ENCODE assay signal across 25 cellular contexts in the genomic region with DNA sequence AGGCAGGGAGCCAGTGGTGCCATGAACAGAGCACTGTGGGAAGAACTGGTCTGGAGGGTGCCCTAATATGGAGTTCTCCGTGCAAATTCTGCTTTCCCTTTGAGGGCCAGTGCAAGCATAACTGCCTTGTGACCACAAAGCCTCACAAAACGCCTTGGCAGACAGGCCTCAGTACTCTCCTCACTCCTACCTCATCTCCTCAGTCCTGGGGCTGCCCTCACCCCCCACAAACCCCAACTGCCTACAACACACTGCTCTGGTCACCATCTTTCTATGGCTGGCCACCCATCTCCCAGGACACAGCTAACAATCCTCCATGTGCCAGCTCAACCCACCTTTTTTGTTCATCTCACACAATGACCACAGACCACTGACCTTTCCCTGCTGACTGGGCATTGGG. TPM values are rescaled to one million over a fixed set of nuclear protein-coding genes. Genes with fewer than 3 reads are reported as not detected.
A peak's percentile ranks its signal among the peaks of the same experiment; 100 is the strongest.
DNase-seq lines count a peak whose midpoint lies in the region; ATAC-seq and TF ChIP-seq lines count a peak whose summit lies in the region.
"Had no signal": no experiment of that assay in that cellular context is flagged by ENCODE, and none has a peak within 500 bp of the region (broad histone marks: within the 10 kb centered on the region; RNA-seq: fewer than 3 reads in every experiment).

No MANE protein-coding gene starts in this region.

- peaks cover 38 to 60% of the 10 kb centered on the region in 2 donors for H3K36me3 Mint-ChIP-seq in CD14-positive monocyte
- H3K36me3 Mint-ChIP-seq in CD4-positive, alpha-beta T cell (ENCODE audit: low read depth), result peaks cover 58% of the 10 kb centered on the region
- H3K36me3 Mint-ChIP-seq in activated CD8-positive, alpha-beta T cell treated with anti-CD3 and anti-CD28 coated beads, Interleukin-2, amount 10 ng/mL, durations not matched to agents 7 days and 5 days (ENCODE audit: low read depth), result peaks cover 55% of the 10 kb centered on the region
- peaks cover 40% of the 10 kb centered on the region for H3K36me3 Mint-ChIP-seq in endothelial cell (ENCODE audit: low read depth, unreplicated experiment)

- no peaks in the 10 kb centered on the region for H3K27me3 ChIP-seq in CD4-positive, alpha-beta T cell (ENCODE audit: control insufficient read depth, insufficient read depth, low read length)
- H3K27me3 ChIP-seq: hepatocyte, vagina had no signal

- H3K27ac ChIP-seq in CD4-positive, alpha-beta T cell (ENCODE audit: low read depth, low read length), result no peak overlapping the region
- H3K27ac ChIP-seq: hepatocyte, left ventricle myocardium inferior, thoracic aorta, vagina had no signal

- CTCF ChIA-PET in CD4-positive, alpha-beta T cell (lab: Charles Lee), result interaction anchor here (1.3 kb wide), 1 partner anchor 11 kb away, joined by 3 read pairs; no protein-coding TSS in a partner anchor
- CTCF ChIA-PET in activated CD8-positive, alpha-beta T cell treated with anti-CD3 and anti-CD28 coated beads, Interleukin-2, amount 10 ng/mL, durations not matched to agents 7 days and 5 days (lab: Charles Lee), result interaction anchor here (0.7 kb wide), 1 partner anchor 8 kb away, joined by 3 read pairs; no protein-coding TSS in a partner anchor

- peak overlapping the region in 4 of 7 donors; percentile 14 to 27 (median 23) for H3K27ac Mint-ChIP-seq in CD14-positive monocyte
- no peak overlapping the region for H3K27ac Mint-ChIP-seq in CD4-positive, alpha-beta T cell
- H3K27ac Mint-ChIP-seq in activated CD8-positive, alpha-beta T cell treated with anti-CD3 and anti-CD28 coated beads, Interleukin-2, amount 10 ng/mL, durations not matched to agents 7 days and 5 days, result peak overlapping the region; percentile 35
- H3K27ac Mint-ChIP-seq in endothelial cell (ENCODE audit: unreplicated experiment), result peak overlapping the region; percentile 78
- H3K27ac Mint-ChIP-seq: GM23338 had no signal

- H3K4me3 Mint-ChIP-seq in CD14-positive monocyte, result no peak overlapping the region
- no peak overlapping the region for H3K4me3 Mint-ChIP-seq in CD4-positive, alpha-beta T cell
- no peak overlapping the region for H3K4me3 Mint-ChIP-seq in activated CD8-positive, alpha-beta T cell treated with anti-CD3 and anti-CD28 coated beads, Interleukin-2, amount 10 ng/mL, durations not matched to agents 7 days and 5 days
- peak overlapping the region; percentile 72 for H3K4me3 Mint-ChIP-seq in endothelial cell (ENCODE audit: unreplicated experiment)
- H3K4me3 Mint-ChIP-seq: GM23338, nephron progenitor cell had no signal

- TF ChIP-seq CTCF in CD14-positive monocyte (IDR thresholded peaks at IDR 0.05), result no peak
- TF ChIP-seq CTCF in CD4-positive, alpha-beta T cell (IDR thresholded peaks at IDR 0.05), result no peak
- no peak for TF ChIP-seq CTCF in endothelial cell (IDR thresholded peaks at IDR 0.05; ENCODE audit: unreplicated experiment)

- H3K27me3 Mint-ChIP-seq in CD14-positive monocyte (ENCODE audit: low read depth in 3 of 3), result no peaks in the 10 kb centered on the region
- H3K27me3 Mint-ChIP-seq in CD4-positive, alpha-beta T cell, result no peaks in the 10 kb centered on the region
- no peaks in the 10 kb centered on the region for H3K27me3 Mint-ChIP-seq in activated CD8-positive, alpha-beta T cell treated with anti-CD3 and anti-CD28 coated beads, Interleukin-2, amount 10 ng/mL, durations not matched to agents 7 days and 5 days (ENCODE audit: low read depth)
- peaks cover 11% of the 10 kb centered on the region for H3K27me3 Mint-ChIP-seq in endothelial cell (ENCODE audit: unreplicated experiment)

- DNase-seq in CD14-positive monocyte (ENCODE audit: low spot score), result no peak
- no peak for DNase-seq in CD4-positive, alpha-beta T cell
- DNase-seq in activated CD8-positive, alpha-beta T cell treated with anti-CD3 and anti-CD28 coated beads, Interleukin-2, amount 10 ng/mL, durations not matched to agents 7 days and 5 days, result no peak
- DNase-seq in endothelial cell (ENCODE audit: low spot score), result no peak
- DNase-seq in AG08396 (ENCODE audit: low spot score), result no peak
- no peak for DNase-seq in activated effector memory CD4-positive, alpha-beta T cell treated with Interleukin-2 at 50 U/mL for 16 hours
- DNase-seq in head of caudate nucleus, result no peak
- DNase-seq: activated CD4-positive, CD25-positive, alpha-beta regulatory T cell treated with anti-CD3 and anti-CD28 coated beads, Interleukin-2, amount 50 U/mL, for 72 hours; activated gamma-delta T cell treated with Interleukin-2 at 50 U/mL for 16 hours; DMS53; effector CD4-positive, alpha-beta T cell; foreskin melanocyte; left ventricle myocardium inferior; midbrain; NCI-H1105; NCI-H2081; NCI-H82; nephron progenitor cell; OCI-M1; SHP77 had no signal

- intact Hi-C loops in CD14-positive monocyte (cut with micrococcal nuclease), result no loop called here
- intact Hi-C loops in CD4-positive, alpha-beta T cell (cut with DNase I, micrococcal nuclease), result no loop called here
- intact Hi-C loops in head of caudate nucleus (cut with DNase I), result no loop called here

- peaks cover 0 to 4% (median 2%) of the 10 kb centered on the region in 7 donors for H3K9me3 Mint-ChIP-seq in CD14-positive monocyte
- no peaks in the 10 kb centered on the region for H3K9me3 Mint-ChIP-seq in CD4-positive, alpha-beta T cell
- H3K9me3 Mint-ChIP-seq in activated CD8-positive, alpha-beta T cell treated with anti-CD3 and anti-CD28 coated beads, Interleukin-2, amount 10 ng/mL, durations not matched to agents 7 days and 5 days (ENCODE audit: insufficient read depth), result no peaks in the 10 kb centered on the region
- peaks cover 3% of the 10 kb centered on the region for H3K9me3 Mint-ChIP-seq in endothelial cell (ENCODE audit: unreplicated experiment)

- H3K9me3 ChIP-seq in CD4-positive, alpha-beta T cell (ENCODE audit: control insufficient read depth, low read length), result no peaks in the 10 kb centered on the region
- H3K9me3 ChIP-seq: thoracic aorta, vagina had no signal

- H3K4me1 Mint-ChIP-seq in CD14-positive monocyte (peaks cover 5% of the 10 kb centered on the region), endothelial cell (ENCODE audit: unreplicated experiment) (no peaks in the 10 kb centered on the region)
- H3K4me1 Mint-ChIP-seq in CD4-positive, alpha-beta T cell (ENCODE audit: low read depth), result no peaks in the 10 kb centered on the region
- H3K4me1 Mint-ChIP-seq in activated CD8-positive, alpha-beta T cell treated with anti-CD3 and anti-CD28 coated beads, Interleukin-2, amount 10 ng/mL, durations not matched to agents 7 days and 5 days (ENCODE audit: low read depth), result no peaks in the 10 kb centered on the region
- H3K4me1 Mint-ChIP-seq: GM23338, nephron progenitor cell had no signal

- peak; percentile 21 for ATAC-seq in CD4-positive, alpha-beta T cell (ENCODE audit: poor library complexity)
- no peak for ATAC-seq in activated CD8-positive, alpha-beta T cell treated with anti-CD3 and anti-CD28 coated beads, Interleukin-2, amount 10 ng/mL, durations not matched to agents 7 days and 5 days
- ATAC-seq: esophagus mucosa, GM23338 had no signal

- POLR2A ChIA-PET in CD4-positive, alpha-beta T cell (lab: Charles Lee), result interaction anchor here (1.6 to 4.3 kb wide), 2 partner anchors 9 kb away, joined by 12 to 31 read pairs; a partner anchor contains a TSS
- POLR2A ChIA-PET in activated CD8-positive, alpha-beta T cell treated with anti-CD3 and anti-CD28 coated beads, Interleukin-2, amount 10 ng/mL, durations not matched to agents 7 days and 5 days (lab: Charles Lee), result interaction anchor here (2.4 to 11.8 kb wide), 2 partner anchors 8 to 9 kb away, joined by 13 to 187 read pairs; a partner anchor contains a TSS

RNA-seq across cellular contexts. Expression of a gene that starts 8.9 kb away (rescaled TPM):
- polyA plus RNA-seq in CD14-positive monocyte, result 100 to 1,000 TPM; 546 to 598 TPM
- total RNA-seq in CD4-positive, alpha-beta T cell, result 100 to 1,000 TPM; 112 to 121 TPM
- 100 to 1,000 TPM; 215 to 216 TPM for total RNA-seq in activated CD8-positive, alpha-beta T cell treated with anti-CD3 and anti-CD28 coated beads, Interleukin-2, amount 10 ng/mL, durations not matched to agents 7 days and 5 days
- 191 TPM for total RNA-seq in endothelial cell (ENCODE audit: unreplicated experiment)

RNA-seq across cellular contexts. Expression of a gene that starts 9.1 kb away (rescaled TPM):
- polyA plus RNA-seq in CD14-positive monocyte, result 1 to 10 TPM; 8.9 to 9.9 TPM
- 10 to 100 TPM; 89.5 to 92.8 TPM for total RNA-seq in CD4-positive, alpha-beta T cell
- total RNA-seq in activated CD8-positive, alpha-beta T cell treated with anti-CD3 and anti-CD28 coated beads, Interleukin-2, amount 10 ng/mL, durations not matched to agents 7 days and 5 days, result 10 to 100 TPM; 73.2 to 74.3 TPM
- total RNA-seq in endothelial cell (ENCODE audit: unreplicated experiment), result 52.1 TPM

RNA-seq across cellular contexts. Expression of a gene that starts 14.7 kb away (rescaled TPM):
- not detected for polyA plus RNA-seq in CD14-positive monocyte
- 10 to 100 TPM; 12.4 to 13.4 TPM for total RNA-seq in CD4-positive, alpha-beta T cell
- total RNA-seq in activated CD8-positive, alpha-beta T cell treated with anti-CD3 and anti-CD28 coated beads, Interleukin-2, amount 10 ng/mL, durations not matched to agents 7 days and 5 days, result 1 to 10 TPM; 4.0 to 5.5 TPM
- 15.1 TPM for total RNA-seq in endothelial cell (ENCODE audit: unreplicated experiment)

RNA-seq across cellular contexts. Expression of a gene that starts 58.6 kb away (rescaled TPM):
- polyA plus RNA-seq in CD14-positive monocyte, result under 1 TPM; 0.30 to 0.38 TPM
- total RNA-seq in CD4-positive, alpha-beta T cell, result 100 to 1,000 TPM; 440 to 470 TPM
- total RNA-seq in activated CD8-positive, alpha-beta T cell treated with anti-CD3 and anti-CD28 coated beads, Interleukin-2, amount 10 ng/mL, durations not matched to agents 7 days and 5 days, result 100 to 1,000 TPM; 268 to 297 TPM
- 93.4 TPM for total RNA-seq in endothelial cell (ENCODE audit: unreplicated experiment)
- polyA plus RNA-seq: GM23338 had no signal
